Comparison of ENCODE assay signal across 8 cellular contexts in the genomic region with DNA sequence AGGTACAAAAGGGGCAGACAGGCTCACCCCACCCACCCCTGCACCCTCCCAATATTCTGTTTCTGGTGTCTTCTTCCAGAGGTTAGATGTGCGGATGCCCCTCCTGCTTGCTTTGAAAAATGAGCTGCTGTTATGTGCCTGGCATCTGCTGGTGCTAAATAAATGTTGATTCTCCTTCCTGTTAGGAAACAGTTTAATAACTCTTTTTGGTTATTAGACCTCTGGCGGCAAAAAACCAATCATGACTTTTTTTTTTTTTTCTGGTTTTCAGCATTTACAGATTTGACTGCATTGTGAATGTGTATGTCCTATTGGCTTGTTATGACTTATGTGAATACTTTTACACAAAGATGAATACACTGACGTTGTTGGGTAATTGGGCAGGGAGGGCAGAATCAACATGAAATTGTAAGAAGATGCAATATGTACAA. TPM values are rescaled to one million over a fixed set of nuclear protein-coding genes. Genes with fewer than 3 reads are reported as not detected.
DNase-seq lines count a peak whose midpoint lies in the region; ATAC-seq and TF ChIP-seq lines count a peak whose summit lies in the region.

No MANE protein-coding gene starts in this region.

- H3K36me3 ChIP-seq in PC-9 (ENCODE audit: low read depth) (peaks cover 13% of the 10 kb centered on the region; the same call in 1 of the 2 replicates), duodenal mucosa (ENCODE audit: control insufficient read depth in 1 of 2, insufficient read depth in 2 of 2, low read length in 2 of 2) (no peaks in the 10 kb centered on the region)

- TF ChIP-seq CTCF in GM10266 (IDR thresholded peaks at IDR 0.05; ENCODE audit: control insufficient read depth, insufficient read depth, low read depth, missing control alignments) (no peak), PC-9 (conservative IDR thresholded peaks at IDR 0.05) (no peak), neural crest cell (conservative IDR thresholded peaks at IDR 0.05) (no peak)

- H3F3A ChIP-seq in PC-9 (ENCODE audit: insufficient read depth, low read depth) = peaks cover 60% of the 10 kb centered on the region

- peaks cover 52% of the 10 kb centered on the region for H3K79me2 ChIP-seq in PC-9 (ENCODE audit: low read depth)

- ATAC-seq in HG02840 (IDR thresholded peaks at IDR 0.05; ENCODE audit: low FRiP score, unreplicated experiment) = no peak
- no peak for ATAC-seq in GM18517 (IDR thresholded peaks at IDR 0.05; ENCODE audit: unreplicated experiment)
- ATAC-seq in HG03045 (IDR thresholded peaks at IDR 0.05; ENCODE audit: unreplicated experiment) = no peak

- no peaks in the 10 kb centered on the region for H3K27me3 Mint-ChIP-seq in neural crest cell (ENCODE audit: low read depth)

- H3K27me3 ChIP-seq in PC-9 (ENCODE audit: insufficient read depth, low read depth) (no peaks in the 10 kb centered on the region), duodenal mucosa (ENCODE audit: control insufficient read depth in 1 of 2, insufficient read depth in 2 of 2, low read length in 2 of 2) (no peaks in the 10 kb centered on the region)

- H3K27ac Mint-ChIP-seq in neural crest cell (ENCODE audit: unreplicated experiment) = no peak overlapping the region

- CTCF ChIA-PET in PC-9 (lab: Charles Lee) = interaction anchor here (0.6 to 0.7 kb wide), 2 partner anchors 97 to 570 kb away, joined by 3 to 8 read pairs; no protein-coding TSS in a partner anchor

- H3K9me2 ChIP-seq in PC-9 (ENCODE audit: insufficient read depth) = no peaks in the 10 kb centered on the region

- POLR2A ChIA-PET in PC-9 (lab: Charles Lee; ENCODE audit: unreplicated experiment) = interaction anchor here (0.6 to 0.7 kb wide), 5 partner anchors 14 to 144 kb away, joined by 4 to 11 read pairs (median 6); a partner anchor contains a TSS

- no peaks in the 10 kb centered on the region for H3K9me3 Mint-ChIP-seq in neural crest cell

- H3K9me3 ChIP-seq in PC-9 (ENCODE audit: insufficient read depth, low read depth) (no peaks in the 10 kb centered on the region), duodenal mucosa (ENCODE audit: control insufficient read depth in 1 of 2, low read length in 2 of 2) (no peaks in the 10 kb centered on the region)

- BruUV-seq in PC-9 (replicated peaks; lab: Mats Ljungman, UMichigan) = no TSS peak

- H3K4me3 Mint-ChIP-seq in neural crest cell = peak overlapping the region; percentile 98

- peaks cover 49% of the 10 kb centered on the region for H3K4me1 ChIP-seq in PC-9 (replicated peaks; ENCODE audit: insufficient read depth)
- H3K4me1 ChIP-seq in duodenal mucosa (ENCODE audit: control insufficient read depth in 1 of 2, insufficient read depth in 2 of 2, low read length in 2 of 2) = peaks cover 0 to 19% of the 10 kb centered on the region in 2 donors

- intact Hi-C loops in PC-9 (cut with micrococcal nuclease; ENCODE audit: unreplicated experiment) = no loop called here

- H3K4me3 ChIP-seq in PC-9 (peak overlapping the region; percentile 85), duodenal mucosa (ENCODE audit: low read depth in 1 of 2, low read length in 2 of 2) (peak overlapping the region; percentile 67 to 71)

- peak overlapping the region; percentile 81 for H3K4me2 ChIP-seq in PC-9

- H3K27ac ChIP-seq in PC-9 (peak overlapping the region; percentile 98), duodenal mucosa (ENCODE audit: low read depth, low read length) (no peak overlapping the region)

- H3K36me3 Mint-ChIP-seq in neural crest cell (ENCODE audit: low read depth) = no peaks in the 10 kb centered on the region

- H3K4me1 Mint-ChIP-seq in neural crest cell = peaks cover 43% of the 10 kb centered on the region

- H2AFZ ChIP-seq in PC-9 = no peak overlapping the region

- peak overlapping the region in 1 of 2 donors; percentile 62 for H3K9ac ChIP-seq in duodenal mucosa (ENCODE audit: low read depth in 1 of 2, low read length in 2 of 2)

- DNase-seq in GM10266 (ENCODE audit: extremely low spot score) (peak; percentile 19), PC-9 (peak; percentile 11 to 64), neural crest cell (ENCODE audit: low read depth, low spot score) (no peak), NCI-H146 treated with DMSO at 0.1 percent for 48 hours (lab: John Stamatoyannopoulos, UW; ENCODE audit: unreplicated experiment) (no peak)

- peaks cover 12% of the 10 kb centered on the region for H4K20me1 ChIP-seq in PC-9 (ENCODE audit: insufficient read depth)

RNA-seq across cellular contexts. Expression of a gene that starts 13.6 kb away (rescaled TPM):
- total RNA-seq in PC-9 (2021) (20.1 and 29.3 TPM in 2 replicates), neural crest cell (not detected in 2 replicates)

RNA-seq across cellular contexts. Expression of a gene that starts 16.2 kb away (rescaled TPM):
- 115 and 117 TPM in 2 replicates for total RNA-seq in PC-9 (2021)
- 30.2 and 30.6 TPM in 2 replicates for total RNA-seq in neural crest cell

Comparison
In these comparisons a context has a peak if more than half of its experiments do, and no peak if none do; other contexts are left out.
1. DNase-seq: peak in GM10266 (single experiment) and PC-9 (2 of 2); none in neural crest cell (single experiment) and NCI-H146 treated with DMSO at 0.1 percent for 48 hours (single experiment).
2. RNA of a gene that starts 13.6 kb away (total RNA-seq): 20.1 to 29.3 TPM in PC-9; not detected in neural crest cell; every median in the first group is over 10 times any median in the second.